Comparison of ENCODE assay signal across 1 cellular context in genomic region chr10:86752311-86752710, GRCh38.
A peak's percentile ranks its signal among the peaks of the same experiment; 100 is the strongest.
TF ChIP-seq lines count a peak whose summit lies in the region.

No MANE protein-coding gene starts in this region.

TF ChIP-seq in HEK293, 187 proteins besides CTCF, POLR2A, EP300 and RAD21 (continued from another document):
- TF ChIP-seq ZNF513 (tag by site-specific recombination; IDR thresholded peaks at IDR 0.05) (no peak), SALL2 (tag by site-specific recombination; IDR thresholded peaks at IDR 0.05; ENCODE audit: borderline replicate concordance) (no peak), ZNF600 (tag by site-specific recombination; IDR thresholded peaks at IDR 0.05) (no peak), ZNF629 (tag by site-specific recombination; IDR thresholded peaks at IDR 0.05) (no peak), ZNF660 (tag by site-specific recombination; IDR thresholded peaks at IDR 0.05) (no peak), ZNF677 (tag by site-specific recombination; IDR thresholded peaks at IDR 0.05) (no peak), ZNF23 (tag by site-specific recombination; IDR thresholded peaks at IDR 0.05; ENCODE audit: borderline replicate concordance) (no peak), ZNF140 (tag by site-specific recombination; IDR thresholded peaks at IDR 0.05) (no peak), ATF2 (tag by site-specific recombination; IDR thresholded peaks at IDR 0.05; ENCODE audit: low read depth) (no peak), SP7 (tag by site-specific recombination; IDR thresholded peaks at IDR 0.05) (peak; percentile 29; the same call in 1 of the 2 replicates), ZNF214 (tag by site-specific recombination; IDR thresholded peaks at IDR 0.05; ENCODE audit: borderline replicate concordance) (no peak), EGR2 (tag by site-specific recombination; IDR thresholded peaks at IDR 0.05; ENCODE audit: low read depth) (peak; percentile 68), ZFHX2 (tag by site-specific recombination; conservative IDR thresholded peaks at IDR 0.05) (peak; percentile 84), INSM2 (tag by site-specific recombination; IDR thresholded peaks at IDR 0.05) (no peak), ZSCAN30 (tag by site-specific recombination; IDR thresholded peaks at IDR 0.05) (no peak), ZNF335 (tag by site-specific recombination; conservative IDR thresholded peaks at IDR 0.05) (peak; percentile 43; the same call in 1 of the 2 replicates), ZNF341 (tag by site-specific recombination; IDR thresholded peaks at IDR 0.05; ENCODE audit: low read depth) (no peak), ZNF701 (tag by site-specific recombination; IDR thresholded peaks at IDR 0.05) (no peak), ZNF843 (tag by site-specific recombination; IDR thresholded peaks at IDR 0.05) (no peak), ZNF391 (tag by site-specific recombination; IDR thresholded peaks at IDR 0.05; ENCODE audit: borderline replicate concordance, low read depth) (no peak), ZBTB17 (tag by site-specific recombination; IDR thresholded peaks at IDR 0.05) (peak; percentile 54; the same call in 1 of the 2 replicates), ZNF530 (tag by site-specific recombination; IDR thresholded peaks at IDR 0.05; ENCODE audit: low read depth) (no peak)
- TF ChIP-seq, protein P1, sequence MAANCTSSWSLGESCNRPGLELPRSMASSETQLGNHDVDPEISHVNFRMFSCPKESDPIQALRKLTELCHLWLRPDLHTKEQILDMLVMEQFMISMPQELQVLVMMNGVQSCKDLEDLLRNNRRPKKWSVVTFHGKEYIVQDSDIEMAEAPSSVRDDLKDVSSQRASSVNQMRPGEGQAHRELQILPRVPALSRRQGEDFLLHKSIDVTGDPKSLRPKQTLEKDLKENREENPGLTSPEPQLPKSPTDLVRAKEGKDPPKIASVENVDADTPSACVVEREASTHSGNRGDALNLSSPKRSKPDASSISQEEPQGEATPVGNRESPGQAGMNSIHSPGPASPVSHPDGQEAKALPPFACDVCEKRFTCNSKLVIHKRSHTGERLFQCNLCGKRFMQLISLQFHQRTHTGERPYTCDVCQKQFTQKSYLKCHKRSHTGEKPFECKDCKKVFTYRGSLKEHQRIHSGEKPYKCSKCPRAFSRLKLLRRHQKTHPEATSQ (tag by site-specific recombination; IDR thresholded peaks at IDR 0.05): no peak
- TF ChIP-seq, protein P2, sequence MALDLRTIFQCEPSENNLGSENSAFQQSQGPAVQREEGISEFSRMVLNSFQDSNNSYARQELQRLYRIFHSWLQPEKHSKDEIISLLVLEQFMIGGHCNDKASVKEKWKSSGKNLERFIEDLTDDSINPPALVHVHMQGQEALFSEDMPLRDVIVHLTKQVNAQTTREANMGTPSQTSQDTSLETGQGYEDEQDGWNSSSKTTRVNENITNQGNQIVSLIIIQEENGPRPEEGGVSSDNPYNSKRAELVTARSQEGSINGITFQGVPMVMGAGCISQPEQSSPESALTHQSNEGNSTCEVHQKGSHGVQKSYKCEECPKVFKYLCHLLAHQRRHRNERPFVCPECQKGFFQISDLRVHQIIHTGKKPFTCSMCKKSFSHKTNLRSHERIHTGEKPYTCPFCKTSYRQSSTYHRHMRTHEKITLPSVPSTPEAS (tag by site-specific recombination; IDR thresholded peaks at IDR 0.05): no peak
TF ChIP-seq in HEK293: peak in this region for 9.
